ENCODE assay signal across 18 cellular contexts in the genomic region with DNA sequence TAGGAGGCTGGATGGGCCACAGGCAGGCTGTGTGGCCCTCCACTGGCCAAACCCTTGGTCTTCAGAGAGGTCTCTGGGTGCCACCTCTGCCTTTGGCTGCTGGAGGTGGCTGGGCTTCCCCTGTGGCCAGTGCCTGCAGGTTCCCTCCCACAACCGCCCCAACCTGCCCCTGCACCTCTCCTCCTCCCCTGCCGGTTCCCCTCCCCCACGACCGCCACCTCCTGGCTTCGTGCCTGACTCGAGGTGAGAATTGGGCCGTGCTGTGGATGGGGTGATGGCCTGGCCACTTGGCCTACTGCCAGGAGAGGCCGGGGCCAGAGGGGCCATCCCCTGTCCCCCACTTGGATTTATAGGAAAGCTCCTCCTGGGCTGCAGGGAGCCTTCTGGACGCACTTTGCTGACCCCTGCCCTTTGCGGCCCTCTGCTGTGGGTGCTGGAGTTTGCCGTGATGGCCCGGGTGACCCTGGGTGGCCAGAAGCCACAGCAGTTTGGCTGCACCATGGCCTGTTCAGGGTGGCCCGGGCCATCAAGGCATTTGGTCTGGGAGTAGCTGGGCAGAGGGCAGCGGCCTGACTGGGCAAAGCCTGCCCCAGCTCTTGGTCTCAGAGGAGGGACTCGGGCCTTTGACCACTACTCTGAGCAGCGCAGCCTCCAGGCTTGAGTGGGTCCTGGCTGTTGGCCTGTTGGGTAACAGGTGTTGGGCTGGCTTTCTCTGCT. TPM values are rescaled to one million over a fixed set of nuclear protein-coding genes. Genes with fewer than 3 reads are reported as not detected.
DNase-seq lines count a peak whose midpoint lies in the region; TF ChIP-seq lines count a peak whose summit lies in the region.
"Had no signal": no experiment of that assay in that cellular context is flagged by ENCODE, and none has a peak within 500 bp of the region (broad histone marks: within the 10 kb centered on the region; RNA-seq: fewer than 3 reads in every experiment).

No MANE protein-coding gene starts in this region.

- TF ChIP-seq CTCF in CD14-positive monocyte (IDR thresholded peaks at IDR 0.05) (no peak), GM13977 (IDR thresholded peaks at IDR 0.05; ENCODE audit: extremely low read depth, insufficient read depth, missing control alignments) (no peak), dorsolateral prefrontal cortex (IDR thresholded peaks at IDR 0.05 in 54 of 56, conservative IDR thresholded peaks at IDR 0.05 in 2 of 56; ENCODE audit: low read depth in 1 of 56, partially characterized antibody in 56 of 56) (no peak), BE2C (IDR thresholded peaks at IDR 0.05; ENCODE audit: low read depth, low read length) (no peak)

- no peak overlapping the region for H2BK15ac ChIP-seq in neuronal stem cell (ENCODE audit: low read length)

- H3K4me1 ChIP-seq in neuronal stem cell (ENCODE audit: control insufficient read depth in 2 of 2, insufficient read depth in 1 of 2, low read depth in 1 of 2, low read length in 2 of 2) (peaks cover 1 to 17% of the 10 kb centered on the region in 2 donors), BE2C (no peaks in the 10 kb centered on the region)

- H3K36me3 ChIP-seq in neuronal stem cell (replicated peaks in 1 of 2; ENCODE audit: control insufficient read depth in 2 of 2, insufficient read depth in 2 of 2, low read length in 2 of 2) (peaks cover under 1 to 48% of the 10 kb centered on the region in 2 donors), BE2C (peaks cover 7% of the 10 kb centered on the region)

- no peak overlapping the region for H3K4me2 ChIP-seq in neuronal stem cell (ENCODE audit: insufficient read depth, low read length, poor library complexity, severe bottlenecking)
- H3K4me2 ChIP-seq: GM23338 had no signal

- peak overlapping the region; percentile 65 for H3K23ac ChIP-seq in neuronal stem cell (ENCODE audit: low read depth, low read length, poor library complexity)

- H2BK12ac ChIP-seq in neuronal stem cell (ENCODE audit: low read length): no peak overlapping the region

- H3K9me3 Mint-ChIP-seq in CD14-positive monocyte: peaks cover 0 to 4% (median 0%) of the 10 kb centered on the region in 7 donors
- H3K9me3 Mint-ChIP-seq: CD4-positive, alpha-beta memory T cell; GM23338 had no signal

- in situ Hi-C loops in GM13977 (cut with MboI; ENCODE audit: low pct_unique_long_range_greater_than_20kb, low sequenced_read_pairs, unreplicated experiment): no loop called here

- no peak overlapping the region for H2BK120ac ChIP-seq in neuronal stem cell (ENCODE audit: low read depth, low read length)

- H3K4me3 Mint-ChIP-seq in CD14-positive monocyte: no peak overlapping the region
- H3K4me3 Mint-ChIP-seq: B cell, GM23338 had no signal

- H2AK5ac ChIP-seq in neuronal stem cell (ENCODE audit: low read depth, low read length): no peak overlapping the region

- peaks cover 7% of the 10 kb centered on the region for H3K79me1 ChIP-seq in neuronal stem cell (ENCODE audit: low read depth, low read length)

- no peak overlapping the region for H3K18ac ChIP-seq in neuronal stem cell (ENCODE audit: low read length)

- no peaks in the 10 kb centered on the region for H3K36me3 Mint-ChIP-seq in CD14-positive monocyte
- H3K36me3 Mint-ChIP-seq: CD4-positive, alpha-beta memory T cell had no signal

- H3K9ac ChIP-seq in neuronal stem cell (ENCODE audit: low read depth, low read length, poor library complexity): peak overlapping the region; percentile 12

- H3K27ac ChIP-seq in dorsolateral prefrontal cortex (peak overlapping the region in 50 of 59 donors; percentile 12 to 92 (median 82)), neuronal stem cell (replicated peaks; ENCODE audit: low read length) (no peak overlapping the region)
- H3K27ac ChIP-seq: SK-N-MC had no signal

- intact Hi-C loops in CD14-positive monocyte (cut with micrococcal nuclease): no loop called here
- intact Hi-C loops in dorsolateral prefrontal cortex (cut with DNase I): loop anchor here in 1 of 2 donors (5.0 kb wide), 1 partner anchor 74 kb away; no protein-coding TSS in a partner anchor

- no CpG with 5 or more reads among the region's 16 CpGs for WGBS in neuronal stem cell (ENCODE audit: extremely low coverage in 2 of 2, insufficient read length in 2 of 2, insufficient replicate concordance in 1 of 2), 2 donors

- H2AFZ ChIP-seq in neuronal stem cell (ENCODE audit: low read length): no peak overlapping the region
- H2AFZ ChIP-seq: GM23338 had no signal

- H3K14ac ChIP-seq in neuronal stem cell (ENCODE audit: low read length): no peak overlapping the region

- H4K91ac ChIP-seq in neuronal stem cell (ENCODE audit: low read depth, low read length, poor library complexity): no peak overlapping the region

- H3K27me3 Mint-ChIP-seq in CD14-positive monocyte (ENCODE audit: low read depth in 3 of 3): peaks cover 10 to 36% (median 16%) of the 10 kb centered on the region in 3 donors
- H3K27me3 Mint-ChIP-seq: B cell had no signal

- no peak overlapping the region for H3K27ac Mint-ChIP-seq in CD14-positive monocyte
- H3K27ac Mint-ChIP-seq: B cell; CD4-positive, alpha-beta memory T cell; GM23338 had no signal

- peak overlapping the region; percentile 5 for H2BK5ac ChIP-seq in neuronal stem cell (ENCODE audit: low read length)

- no peaks in the 10 kb centered on the region for H3K4me1 Mint-ChIP-seq in CD14-positive monocyte
- H3K4me1 Mint-ChIP-seq: B cell had no signal

- H3K27me3 ChIP-seq in dorsolateral prefrontal cortex (no peaks in the 10 kb centered on the region), neuronal stem cell (ENCODE audit: control insufficient read depth in 3 of 3, insufficient read depth in 3 of 3, low read depth in 1 of 3, low read length in 3 of 3) (peaks cover 0 to 30% (median 12%) of the 10 kb centered on the region in 3 experiments), BE2C (peaks cover 6% of the 10 kb centered on the region; the same call in 1 of the 2 replicates)

- no peak overlapping the region for H3K4ac ChIP-seq in neuronal stem cell (ENCODE audit: low read length)

- no peaks in the 10 kb centered on the region for H3K9me3 ChIP-seq in neuronal stem cell (replicated peaks in 1 of 2; ENCODE audit: control insufficient read depth in 2 of 2, insufficient read depth in 1 of 2, low read depth in 1 of 2, low read length in 2 of 2)
- H3K9me3 ChIP-seq in BE2C: no peaks in the 10 kb centered on the region

- no peak overlapping the region for H4K8ac ChIP-seq in neuronal stem cell (ENCODE audit: low read depth, low read length)

- DNase-seq in CD14-positive monocyte (ENCODE audit: low spot score): peak; percentile 38
- DNase-seq in GM13977 (ENCODE audit: low spot score): peak; percentile 39
- peak in 1 of 10 donors; percentile 38 for DNase-seq in dorsolateral prefrontal cortex
- no peak for DNase-seq in neuronal stem cell (ENCODE audit: low spot score)
- no peak for DNase-seq in amniotic stem cell (lab: John Stamatoyannopoulos, UW)
- no peak for DNase-seq in BE2C
- no peak for DNase-seq in NCI-H1694 treated with DMSO at 0.1 percent for 48 hours (lab: John Stamatoyannopoulos, UW)
- DNase-seq: GDM1, NCI-H1048, NCI-H146, NCI-H2227 treated with DMSO at 0.1 percent for 48 hours, NCI-H524 treated with DMSO at 0.1 percent for 48 hours had no signal

- peak overlapping the region in 41 of 59 donors; percentile 7 to 83 (median 71) for H3K4me3 ChIP-seq in dorsolateral prefrontal cortex
- no peak overlapping the region for H3K4me3 ChIP-seq in neuronal stem cell (ENCODE audit: low read length in 2 of 2)
- H3K4me3 ChIP-seq in BE2C (ENCODE audit: low read depth, low read length): no peak overlapping the region
- H3K4me3 ChIP-seq: GM12878, GM23338, SK-N-MC had no signal

RNA-seq across cellular contexts. Expression of a gene that starts 3.8 kb away (rescaled TPM):
- not detected for polyA plus RNA-seq in CD14-positive monocyte
- total RNA-seq in dorsolateral prefrontal cortex: 100 to 1,000 TPM in 119 of 120 experiments, 10 to 100 TPM in 1; 89.4 to 267 (median 170) TPM
- 5.1 TPM for polyA plus RNA-seq in neuronal stem cell (2013, experiment 1 of 2)
- 5.2 TPM for polyA plus RNA-seq in neuronal stem cell (2013, experiment 2 of 2)
- polyA plus RNA-seq in BE2C (2012; ENCODE audit: insufficient read depth, insufficient read length, low read depth): 21.3 TPM
- total RNA-seq: CD4-positive, alpha-beta memory T cell had no signal
- polyA plus RNA-seq: AG04450; CD4-positive, alpha-beta memory T cell had no signal

RNA-seq across cellular contexts. Expression of a gene that starts 54.2 kb away (rescaled TPM):
- 10 to 100 TPM; 10.0 to 10.5 TPM for polyA plus RNA-seq in CD14-positive monocyte
- 10 to 100 TPM; 31.6 to 76.1 (median 48.7) TPM for total RNA-seq in dorsolateral prefrontal cortex
- polyA plus RNA-seq in neuronal stem cell (2013, experiment 1 of 2): 42.9 TPM
- 44.3 TPM for polyA plus RNA-seq in neuronal stem cell (2013, experiment 2 of 2)
- polyA plus RNA-seq in BE2C (2012; ENCODE audit: insufficient read depth, insufficient read length, low read depth): 102 TPM

Comparison
In these comparisons a context has a peak if more than half of its experiments do, and no peak if none do; other contexts are left out.
1. DNase-seq: peak in CD14-positive monocyte (single experiment) and GM13977 (single experiment); none in neuronal stem cell (single experiment), amniotic stem cell (single experiment), BE2C (single experiment) and NCI-H1694 treated with DMSO at 0.1 percent for 48 hours (single experiment).
2. H3K4me3 ChIP-seq: peak in dorsolateral prefrontal cortex (41 of 59); none in neuronal stem cell (0 of 2) and BE2C (single experiment).